15 cellular contexts compared by ENCODE assay signal in genomic region chr20:32621071-32621913, GRCh38. TPM values are rescaled to one million over a fixed set of nuclear protein-coding genes. Genes with fewer than 3 reads are reported as not detected.
DNase-seq lines count a peak whose midpoint lies in the region; ATAC-seq, FAIRE-seq and TF ChIP-seq lines count a peak whose summit lies in the region.
"Had no signal": no experiment of that assay in that cellular context is flagged by ENCODE, and none has a peak within 500 bp of the region (broad histone marks: within the 10 kb centered on the region; RNA-seq: fewer than 3 reads in every experiment).

No MANE protein-coding gene starts in this region.

- no peak overlapping the region for H3K27ac ChIP-seq in HepG2 (ENCODE audit: extremely low read length, insufficient read depth, low read length)
- H3K27ac ChIP-seq: prostate gland had no signal

- H3K27me3 ChIP-seq in HepG2 (ENCODE audit: control insufficient read depth in 1 of 2, insufficient read depth in 2 of 2, low read length in 2 of 2), result peaks cover 2 to 51% of the 10 kb centered on the region in 2 experiments; a peak in 4 of 5 replicates

- H3K4me1 ChIP-seq in HepG2 (ENCODE audit: insufficient read depth, low read length), result peaks cover 26% of the 10 kb centered on the region
- H3K4me1 ChIP-seq: prostate gland had no signal

- ATAC-seq in HepG2, result no peak

- H2AFZ ChIP-seq in HepG2 (ENCODE audit: low read length), result no peak overlapping the region

- no peak overlapping the region for H3K4me2 ChIP-seq in HepG2 (ENCODE audit: low read depth, low read length)

- H3K9me3 ChIP-seq in HepG2 (ENCODE audit: low read length), result no peaks in the 10 kb centered on the region
- H3K9me3 ChIP-seq: prostate gland had no signal

- H4K20me1 ChIP-seq in HepG2 (ENCODE audit: insufficient read depth, low read length), result no peaks in the 10 kb centered on the region

- TF ChIP-seq RAD21 in HepG2 (CRISPR knock-in tag; IDR thresholded peaks at IDR 0.05), result no peak

- DNase-seq in NCI-H1436 (lab: John Stamatoyannopoulos, UW) (peak; percentile 83), NCI-H1436 treated with DMSO at 0.1 percent for 48 hours (lab: John Stamatoyannopoulos, UW) (no peak), H54 (ENCODE audit: insufficient read length, low spot score) (peak; percentile 83), SW480 (ENCODE audit: low spot score) (peak; percentile 34), HepG2 (ENCODE audit: low spot score) (no peak), DMS79 (lab: John Stamatoyannopoulos, UW) (no peak), mucosa of gallbladder (ENCODE audit: low spot score) (no peak)
- no peak for DNase-seq in stimulated activated naive CD4-positive, alpha-beta T cell treated with Interleukin-2 at 50 U/mL for 16 hours (lab: John Stamatoyannopoulos, UW)
- DNase-seq: amniotic stem cell, immature natural killer cell, NCI-H1092 treated with DMSO at 0.1 percent for 48 hours, NCI-H774 had no signal

- H3K36me3 ChIP-seq in HepG2 (replicated peaks in 1 of 2; ENCODE audit: control insufficient read depth in 1 of 2, insufficient read depth in 2 of 2, low read length in 2 of 2), result no peaks in the 10 kb centered on the region
- H3K36me3 ChIP-seq: prostate gland had no signal

- CTCF ChIA-PET in HepG2 (lab: Yijun Ruan, JAX; ENCODE audit: low intra/inter-chr PET ratio, low total read pairs), result no interaction called here

- 38% methylated on average over 6 of the region's 6 CpGs for WGBS in HepG2 (ENCODE audit: low lambda C conversion rate)

- in situ Hi-C loops in HepG2 (cut with HindIII; ENCODE audit: extremely low pct_ligation_motif_present, low pct_unique_long_range_greater_than_20kb), result no loop called here

- TF ChIP-seq POLR2A in H54 (IDR thresholded peaks at IDR 0.05; ENCODE audit: low read depth, low read length) (no peak), HepG2 (IDR thresholded peaks at IDR 0.05; ENCODE audit: insufficient read depth in 1 of 2, low read depth in 2 of 2, low read length in 2 of 2) (no peak)

- POLR2A ChIA-PET in HepG2 (lab: Yijun Ruan, JAX), result no interaction called here

- no TSS peak for BruUV-seq in HepG2 (replicated peaks; lab: Mats Ljungman, UMichigan)

- intact Hi-C loops in HepG2 (cut with micrococcal nuclease; ENCODE audit: unreplicated experiment), result no loop called here

- H3K9ac ChIP-seq in HepG2 (ENCODE audit: insufficient read depth, low read depth, low read length), result no peak overlapping the region

- no peak for FAIRE-seq in H54 (lab: Jason Lieb, UNC)
- FAIRE-seq in HepG2 (lab: Jason Lieb, UNC), result no peak
- FAIRE-seq: colon, GM18507 had no signal

- no peak for TF ChIP-seq CTCF in HepG2 (CRISPR knock-in tag; IDR thresholded peaks at IDR 0.05)

- H3K4me3 ChIP-seq in HepG2 (replicated peaks in 1 of 3; ENCODE audit: insufficient read depth in 1 of 3, low read depth in 2 of 3, low read length in 3 of 3), result no peak overlapping the region
- H3K4me3 ChIP-seq: prostate gland had no signal

- H3K79me2 ChIP-seq in HepG2 (ENCODE audit: insufficient read depth, low read length), result no peaks in the 10 kb centered on the region

- TF ChIP-seq EP300 in HepG2 (IDR thresholded peaks at IDR 0.05; ENCODE audit: low read depth in 2 of 2, low read length in 2 of 2) (no peak), HepG2 (CRISPR knock-in tag; IDR thresholded peaks at IDR 0.05; ENCODE audit: borderline replicate concordance) (no peak)

TF ChIP-seq in HepG2, 621 proteins besides CTCF, POLR2A, EP300 and RAD21:
- TF ChIP-seq EEA1 (CRISPR knock-in tag; IDR thresholded peaks at IDR 0.05; ENCODE audit: borderline replicate concordance) (no peak), HNRNPK (IDR thresholded peaks at IDR 0.05; ENCODE audit: low read depth, low read length, poor library complexity, severe bottlenecking) (peak; percentile 40)

RNA-seq across cellular contexts. Expression of gene NOL4L, which starts 36.2 kb away (rescaled TPM):
- total RNA-seq in HepG2 (2016; rRNA removed; fragmentation: Illumina TruSeq; extraction: Trizol) (16.6 and 16.9 TPM in 2 replicates), mucosa of gallbladder (53.0 TPM)
- total RNA-seq in HepG2 (2016; cell fraction: cytosol; rRNA removed; fragmentation: Illumina TruSeq; extraction: Trizol; ENCODE audit: low read depth), result 19.2 and 19.4 TPM in 2 replicates
- total RNA-seq in HepG2 (2016; cell fraction: insoluble cytoplasmic fraction; rRNA removed; fragmentation: Illumina TruSeq; extraction: Trizol), result 14.6 and 17.1 TPM in 2 replicates
- 21.3 and 24.1 TPM in 2 replicates for total RNA-seq in HepG2 (2016; cell fraction: membrane; rRNA removed; fragmentation: Illumina TruSeq; extraction: Trizol)
- 21.2 and 22.3 TPM in 2 replicates for total RNA-seq in HepG2 (2016; cell fraction: nucleus; rRNA removed; fragmentation: Illumina TruSeq; extraction: Trizol)
- 35.4 and 38.7 TPM in 2 replicates for polyA plus RNA-seq in HepG2 (2011; rRNA removed)
- polyA plus RNA-seq in HepG2 (2011; cell fraction: cytosol; rRNA removed), result 16.5 and 20.9 TPM in 2 replicates
- polyA plus RNA-seq in HepG2 (2011; cell fraction: nucleus; rRNA removed), result 91.0 and 107 TPM in 2 replicates
- polyA plus RNA-seq in HepG2 (2012), result 36.0 and 39.2 TPM in 2 replicates
- polyA plus RNA-seq in HepG2 (2016; cell fraction: cytosol; fragmentation: Illumina TruSeq; extraction: Trizol; ENCODE audit: low read depth), result 35.0 and 39.6 TPM in 2 replicates
- 21.6 and 26.9 TPM in 2 replicates for polyA plus RNA-seq in HepG2 (2016; cell fraction: insoluble cytoplasmic fraction; fragmentation: Illumina TruSeq; extraction: Trizol; ENCODE audit: low read depth)
- 31.2 and 32.6 TPM in 2 replicates for polyA plus RNA-seq in HepG2 (2016; cell fraction: membrane; fragmentation: Illumina TruSeq; extraction: Trizol; ENCODE audit: low read depth)
- polyA plus RNA-seq in HepG2 (2016; cell fraction: nucleus; fragmentation: Illumina TruSeq; extraction: Trizol; ENCODE audit: insufficient read depth, low read depth), result 57.5 and 60.6 TPM in 2 replicates
- 6.7 and 47.8 TPM in 2 replicates for polyA minus RNA-seq in HepG2 (2011; rRNA and poly(A)+ RNA removed; ENCODE audit: low replicate concordance)
- polyA minus RNA-seq in HepG2 (2011; cell fraction: cytosol; rRNA and poly(A)+ RNA removed), result 28.0 and 37.6 TPM in 2 replicates
- 30.5 and 30.6 TPM in 2 replicates for polyA minus RNA-seq in HepG2 (2011; cell fraction: nucleus; rRNA and poly(A)+ RNA removed)

RNA-seq across cellular contexts. Expression of gene C20orf203, which starts 52.4 kb away (rescaled TPM):
- 0.02 TPM in 1 of 2 replicates, not detected in the other for total RNA-seq in HepG2 (2016; rRNA removed; fragmentation: Illumina TruSeq; extraction: Trizol)
- total RNA-seq in HepG2 (2016; cell fraction: cytosol; rRNA removed; fragmentation: Illumina TruSeq; extraction: Trizol; ENCODE audit: low read depth), result not detected in 2 replicates
- 0.03 and 0.04 TPM in 2 replicates for total RNA-seq in HepG2 (2016; cell fraction: insoluble cytoplasmic fraction; rRNA removed; fragmentation: Illumina TruSeq; extraction: Trizol)
- not detected in 2 replicates for total RNA-seq in HepG2 (2016; cell fraction: membrane; rRNA removed; fragmentation: Illumina TruSeq; extraction: Trizol)
- 0.12 TPM in 1 of 2 replicates, not detected in the other for total RNA-seq in HepG2 (2016; cell fraction: nucleus; rRNA removed; fragmentation: Illumina TruSeq; extraction: Trizol)
- polyA plus RNA-seq in HepG2 (2011; rRNA removed), result 0.04 and 0.05 TPM in 2 replicates
- 0.01 TPM in 1 of 2 replicates, not detected in the other for polyA plus RNA-seq in HepG2 (2011; cell fraction: cytosol; rRNA removed)
- polyA plus RNA-seq in HepG2 (2011; cell fraction: nucleus; rRNA removed), result 0.24 and 0.29 TPM in 2 replicates
- polyA plus RNA-seq in HepG2 (2012), result 0.03 and 0.08 TPM in 2 replicates
- not detected in 2 replicates for polyA plus RNA-seq in HepG2 (2016; cell fraction: cytosol; fragmentation: Illumina TruSeq; extraction: Trizol; ENCODE audit: low read depth)
- polyA plus RNA-seq in HepG2 (2016; cell fraction: insoluble cytoplasmic fraction; fragmentation: Illumina TruSeq; extraction: Trizol; ENCODE audit: low read depth), result not detected in 2 replicates
- 0.06 TPM in 1 of 2 replicates, not detected in the other for polyA plus RNA-seq in HepG2 (2016; cell fraction: membrane; fragmentation: Illumina TruSeq; extraction: Trizol; ENCODE audit: low read depth)
- polyA plus RNA-seq in HepG2 (2016; cell fraction: nucleus; fragmentation: Illumina TruSeq; extraction: Trizol; ENCODE audit: insufficient read depth, low read depth), result not detected in 2 replicates
- 0.18 TPM in 1 of 2 replicates, not detected in the other for polyA minus RNA-seq in HepG2 (2011; rRNA and poly(A)+ RNA removed; ENCODE audit: low replicate concordance)
- polyA minus RNA-seq in HepG2 (2011; cell fraction: cytosol; rRNA and poly(A)+ RNA removed), result not detected in 2 replicates
- 0.12 and 0.13 TPM in 2 replicates for polyA minus RNA-seq in HepG2 (2011; cell fraction: nucleus; rRNA and poly(A)+ RNA removed)
- total RNA-seq in mucosa of gallbladder, result not detected

Comparison
In these comparisons a context has a peak if more than half of its experiments do, and no peak if none do; other contexts are left out.
1. DNase-seq: peak in NCI-H1436 (single experiment), H54 (single experiment) and SW480 (single experiment); none in NCI-H1436 treated with DMSO at 0.1 percent for 48 hours (single experiment), HepG2 (single experiment), DMS79 (single experiment), mucosa of gallbladder (single experiment) and stimulated activated naive CD4-positive, alpha-beta T cell treated with Interleukin-2 at 50 U/mL for 16 hours (single experiment).